ENCODE assay signal across 1 cellular context in genomic region chr3:9806137-9806536, GRCh38.
TF ChIP-seq lines count a peak whose summit lies in the region.

No MANE protein-coding gene starts in this region.

TF ChIP-seq in GM12878, 131 proteins besides CTCF, POLR2A, EP300 and RAD21:
- TF ChIP-seq POLR2AphosphoS5 (IDR thresholded peaks at IDR 0.05; ENCODE audit: low read length), result no peak; the same call in 1 of the 2 replicates
- no peak for TF ChIP-seq IKZF1 (conservative IDR thresholded peaks at IDR 0.05)
- TF ChIP-seq ZBED1 (IDR thresholded peaks at IDR 0.05; ENCODE audit: borderline replicate concordance), result no peak
- no peak for TF ChIP-seq BACH1 (IDR thresholded peaks at IDR 0.05; ENCODE audit: borderline replicate concordance)
- no peak for TF ChIP-seq TCF3 (IDR thresholded peaks at IDR 0.05; ENCODE audit: borderline replicate concordance, insufficient read depth, low read depth, low read length)
- no peak for TF ChIP-seq ATF2 (IDR thresholded peaks at IDR 0.05; ENCODE audit: low read length)
- TF ChIP-seq SMARCA5 (IDR thresholded peaks at IDR 0.05), result no peak
- TF ChIP-seq HDGF (IDR thresholded peaks at IDR 0.05), result no peak
- TF ChIP-seq E2F4 (IDR thresholded peaks at IDR 0.05; ENCODE audit: low read depth, low read length), result no peak
- TF ChIP-seq CBFB (IDR thresholded peaks at IDR 0.05; ENCODE audit: low read depth), result no peak
- TF ChIP-seq RCOR1 (conservative IDR thresholded peaks at IDR 0.05; ENCODE audit: low read depth, low read length), result no peak
- TF ChIP-seq RAD51 (IDR thresholded peaks at IDR 0.05), result no peak
